1 cellular context compared by ENCODE assay signal in the genomic region with DNA sequence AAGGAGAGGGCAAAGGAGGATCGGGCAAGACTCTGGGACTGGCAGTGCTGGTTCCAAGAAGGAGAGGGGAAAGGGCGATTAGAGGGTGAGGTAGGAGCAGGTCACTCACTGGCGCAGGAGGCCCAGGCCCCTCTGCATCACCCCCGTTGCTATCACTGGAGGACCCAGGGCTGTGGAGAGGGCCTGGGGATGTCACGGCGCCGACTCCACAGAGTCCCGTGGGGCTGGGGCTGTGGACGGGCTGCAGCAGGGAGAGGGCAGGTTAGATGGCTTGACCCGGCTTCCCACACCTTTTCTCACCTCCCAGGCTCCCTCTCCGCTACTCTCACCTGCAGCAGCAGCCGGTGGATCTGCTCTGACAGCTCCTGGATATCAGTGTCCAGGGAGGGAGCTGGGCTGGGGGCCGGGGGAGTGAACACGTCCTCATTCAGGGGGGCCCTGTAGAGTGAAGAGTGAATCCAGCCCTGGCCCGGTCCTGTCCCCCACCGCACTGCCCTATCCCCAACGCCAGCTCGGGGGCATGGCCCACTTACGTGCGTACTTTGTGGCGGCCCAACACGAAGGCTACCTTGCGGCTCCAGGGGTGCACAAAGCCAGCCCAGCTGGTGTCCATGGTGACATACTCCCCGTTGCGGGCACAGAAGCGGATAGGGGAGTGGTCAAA.
A peak's percentile ranks its signal among the peaks of the same experiment; 100 is the strongest.
TF ChIP-seq lines count a peak whose summit lies in the region.

No MANE protein-coding gene starts in this region.

TF ChIP-seq in GM12878, 131 proteins besides CTCF, POLR2A, EP300 and RAD21:
- TF ChIP-seq POLR2AphosphoS2 (IDR thresholded peaks at IDR 0.05; ENCODE audit: low read depth, low read length) (peak; percentile 21; the same call in 1 of the 2 replicates), SUZ12 (IDR thresholded peaks at IDR 0.05; ENCODE audit: unreplicated experiment) (no peak)
